ENCODE assay signal across 8 cellular contexts in the genomic region with DNA sequence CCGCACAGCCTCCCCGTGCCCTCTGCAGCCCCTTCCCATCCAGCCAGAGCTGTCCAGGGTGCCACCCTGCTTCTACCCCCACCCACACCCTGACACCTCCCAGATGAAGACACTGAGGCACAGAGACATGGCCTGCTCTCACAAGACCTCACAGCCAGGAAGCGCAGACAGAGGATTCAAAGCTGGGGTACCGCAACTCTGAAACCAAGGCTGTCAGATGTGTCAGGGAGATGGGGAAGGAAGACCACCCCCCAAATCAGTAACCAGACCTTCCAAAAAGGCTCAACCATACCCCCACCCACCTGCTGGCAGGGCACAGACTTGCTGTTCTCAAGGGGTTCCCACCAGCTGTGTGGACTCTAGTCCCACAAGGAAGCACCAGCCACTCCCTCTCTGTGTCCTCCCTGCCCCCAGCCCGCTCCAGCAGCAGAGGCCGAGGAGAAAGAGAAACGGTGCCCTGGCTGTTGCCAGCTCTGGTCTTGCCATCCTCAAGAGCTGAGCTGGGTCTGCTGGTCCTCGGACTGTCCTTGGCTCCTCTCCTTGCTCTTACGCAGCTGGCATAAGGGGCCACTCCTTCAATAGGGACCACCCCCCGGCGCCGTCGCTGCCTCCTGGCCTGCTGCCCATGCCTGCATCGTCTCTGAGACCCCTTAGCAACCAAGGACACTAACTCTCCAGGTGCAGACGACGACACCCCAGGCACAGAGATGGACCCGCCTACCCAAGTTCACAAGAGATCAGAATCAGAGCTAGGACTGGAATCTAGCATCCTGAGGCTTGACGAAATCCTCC. TPM values are rescaled to one million over a fixed set of nuclear protein-coding genes. Genes with fewer than 3 reads are reported as not detected.
DNase-seq lines count a peak whose midpoint lies in the region; ATAC-seq and TF ChIP-seq lines count a peak whose summit lies in the region.

No MANE protein-coding gene starts in this region.

- peak overlapping the region; percentile 33 for H2AFZ ChIP-seq in mesenchymal stem cell (ENCODE audit: low read depth, low read length)

- H3K27ac ChIP-seq in brain microvascular endothelial cell (peak overlapping the region; percentile 46), mesenchymal stem cell (ENCODE audit: low read length, poor library complexity, severe bottlenecking) (peak overlapping the region; percentile 77)

- peak overlapping the region; percentile 73 for H4K8ac ChIP-seq in mesenchymal stem cell (ENCODE audit: low read length)

- H3K4me1 Mint-ChIP-seq in type B pancreatic cell (ENCODE audit: unreplicated experiment), result peaks cover 53% of the 10 kb centered on the region

- in situ Hi-C loops in brain microvascular endothelial cell (cut with HindIII; ENCODE audit: low pct_ligation_motif_present, low sequenced_read_pairs), result no loop called here

- TF ChIP-seq CTCF in brain microvascular endothelial cell (IDR thresholded peaks at IDR 0.05; ENCODE audit: low read depth, low read length, missing control alignments) (no peak), type B pancreatic cell (conservative IDR thresholded peaks at IDR 0.05) (no peak)

- peak overlapping the region in 1 of 2 experiments; percentile 89 for H3K23ac ChIP-seq in mesenchymal stem cell (ENCODE audit: low read length in 2 of 2)

- peak overlapping the region; percentile 89 for H3K4me3 Mint-ChIP-seq in type B pancreatic cell

- peak overlapping the region in 1 of 2 experiments; percentile 84 for H3K14ac ChIP-seq in mesenchymal stem cell (ENCODE audit: low read length in 2 of 2)

- H2BK15ac ChIP-seq in mesenchymal stem cell (ENCODE audit: low read depth, poor library complexity, severe bottlenecking), result no peak overlapping the region

- peak overlapping the region; percentile 76 for H3K4me3 ChIP-seq in Jurkat, Clone E6-1 (ENCODE audit: low read length)
- H3K4me3 ChIP-seq in brain microvascular endothelial cell (ENCODE audit: low read depth, low read length) (peak overlapping the region; percentile 69), mesenchymal stem cell (ENCODE audit: insufficient read depth in 1 of 2, low read depth in 1 of 2, low read length in 2 of 2) (peak overlapping the region; percentile 55 to 91)

- H3K27me3 Mint-ChIP-seq in type B pancreatic cell, result no peaks in the 10 kb centered on the region

- peaks cover 6% of the 10 kb centered on the region for H3K79me1 ChIP-seq in mesenchymal stem cell (replicated peaks; ENCODE audit: low read length, poor library complexity, severe bottlenecking)

- H3K9me3 Mint-ChIP-seq in type B pancreatic cell, result no peaks in the 10 kb centered on the region

- H2AK5ac ChIP-seq in mesenchymal stem cell (ENCODE audit: low read length, severe bottlenecking), result peak overlapping the region; percentile 1

- H3K9me3 ChIP-seq in mesenchymal stem cell (ENCODE audit: control insufficient read depth, low read length), result no peaks in the 10 kb centered on the region

- no peaks in the 10 kb centered on the region for H3K36me3 Mint-ChIP-seq in type B pancreatic cell

- 13% methylated on average over 16 of the region's 18 CpGs for WGBS in mesenchymal stem cell

- H3K27me3 ChIP-seq in brain microvascular endothelial cell (replicated peaks), result no peaks in the 10 kb centered on the region
- H3K27me3 ChIP-seq in mesenchymal stem cell (ENCODE audit: control insufficient read depth in 1 of 2, insufficient read depth in 1 of 2, low read length in 2 of 2), result no peaks in the 10 kb centered on the region

- no peak for ATAC-seq in GM19467 (IDR thresholded peaks at IDR 0.05; ENCODE audit: unreplicated experiment)

- DNase-seq in Ammon's horn (ENCODE audit: low spot score) (peak; percentile 64), brain microvascular endothelial cell (no peak), mesenchymal stem cell (peak; percentile 57), type B pancreatic cell (ENCODE audit: extremely low spot score, unreplicated experiment) (no peak), NOMO-1 (lab: John Stamatoyannopoulos, UW; ENCODE audit: unreplicated experiment in 2 of 2) (no peak), NCI-H1930 (lab: John Stamatoyannopoulos, UW) (no peak)
- no peak for DNase-seq in Jurkat, Clone E6-1 (ENCODE audit: low read depth, low spot score)

- peaks cover 40% of the 10 kb centered on the region for H3K4me1 ChIP-seq in mesenchymal stem cell (ENCODE audit: control insufficient read depth, insufficient read depth, low read depth, low read length)

- H3K4me2 ChIP-seq in mesenchymal stem cell (ENCODE audit: low read length, poor library complexity, severe bottlenecking), result peak overlapping the region; percentile 69

- H3K27ac Mint-ChIP-seq in type B pancreatic cell, result peak overlapping the region; percentile 78

- H3K9ac ChIP-seq in mesenchymal stem cell (ENCODE audit: low read length), result peak overlapping the region; percentile 90

- H2BK12ac ChIP-seq in mesenchymal stem cell (ENCODE audit: low read length in 2 of 2), result peak overlapping the region; percentile 12 to 88

- H3K36me3 ChIP-seq in brain microvascular endothelial cell (replicated peaks), result no peaks in the 10 kb centered on the region
- no peaks in the 10 kb centered on the region for H3K36me3 ChIP-seq in mesenchymal stem cell (ENCODE audit: control insufficient read depth in 1 of 2, insufficient read depth in 2 of 2, low read depth in 1 of 2, low read length in 2 of 2)

- peak overlapping the region; percentile 1 for H2BK120ac ChIP-seq in mesenchymal stem cell (ENCODE audit: low read depth, low read length)

- peak overlapping the region; percentile 11 to 71 for H3K4ac ChIP-seq in mesenchymal stem cell (ENCODE audit: low read depth in 1 of 2, low read length in 2 of 2)

- no peak overlapping the region for H2BK5ac ChIP-seq in mesenchymal stem cell (ENCODE audit: low read depth, low read length, poor library complexity, severe bottlenecking)

- H4K91ac ChIP-seq in mesenchymal stem cell (ENCODE audit: low read length), result peak overlapping the region; percentile 96

- peak overlapping the region; percentile 68 to 96 for H3K18ac ChIP-seq in mesenchymal stem cell (ENCODE audit: low read depth in 1 of 2, low read length in 2 of 2)

RNA-seq across cellular contexts. Expression of a gene that starts 0.7 kb away (rescaled TPM):
- polyA plus RNA-seq in Jurkat, Clone E6-1 (2012; ENCODE audit: insufficient read depth, insufficient read length), result 45.2 TPM
- polyA plus RNA-seq in mesenchymal stem cell (2013, experiment 1 of 2), result 18.5 TPM
- 17.8 TPM for polyA plus RNA-seq in mesenchymal stem cell (2013, experiment 2 of 2)
- 11.5 and 14.0 TPM in 2 replicates for total RNA-seq in type B pancreatic cell (ENCODE audit: low replicate concordance)

RNA-seq across cellular contexts. Expression of a gene that starts 57.4 kb away (rescaled TPM):
- polyA plus RNA-seq in Jurkat, Clone E6-1 (2012; ENCODE audit: insufficient read depth, insufficient read length), result not detected
- not detected for polyA plus RNA-seq in mesenchymal stem cell (2013, experiment 1 of 2)
- not detected for polyA plus RNA-seq in mesenchymal stem cell (2013, experiment 2 of 2)
- not detected in 2 replicates for total RNA-seq in type B pancreatic cell (ENCODE audit: low replicate concordance)

Comparison
In these comparisons a context has a peak if more than half of its experiments do, and no peak if none do; other contexts are left out.
1. DNase-seq: peak in Ammon's horn (single experiment) and mesenchymal stem cell (single experiment); none in Jurkat, Clone E6-1 (single experiment), brain microvascular endothelial cell (single experiment), type B pancreatic cell (single experiment), NOMO-1 (0 of 2) and NCI-H1930 (0 of 2).
2. Peak in every context shown above with its lines, with median percentiles within 50 percentile points of each other: H3K4me3 ChIP-seq.